ENCODE assay signal across 19 cellular contexts in genomic region chr20:4924032-4924431, GRCh38.
"Had no signal": no experiment of that assay in that cellular context is flagged by ENCODE, and none has a peak within 500 bp of the region (broad histone marks: within the 10 kb centered on the region; RNA-seq: fewer than 3 reads in every experiment).

No MANE protein-coding gene starts in this region.

- H3K4me1 Mint-ChIP-seq: activated naive CD8-positive, alpha-beta T cell treated with anti-CD3 and anti-CD28 coated beads for 36 hours had no signal

- H3K4me3 Mint-ChIP-seq: activated CD8-positive, alpha-beta memory T cell treated with anti-CD3 and anti-CD28 coated beads, Interleukin-2, amount 10 ng/mL, durations not matched to agents 7 days and 5 days; activated naive CD8-positive, alpha-beta T cell treated with anti-CD3 and anti-CD28 coated beads for 36 hours; nephron progenitor cell had no signal

- H3K4me3 ChIP-seq: right atrium auricular region, skin epidermis, stomach, testis, upper lobe of left lung had no signal

- ATAC-seq: activated CD8-positive, alpha-beta memory T cell treated with anti-CD3 and anti-CD28 coated beads, Interleukin-2, amount 10 ng/mL, durations not matched to agents 7 days and 5 days had no signal

- H3K9me3 ChIP-seq: right atrium auricular region, stomach, testis, upper lobe of left lung had no signal

- H3K36me3 ChIP-seq: brain microvascular endothelial cell, upper lobe of left lung had no signal

- H3K27ac Mint-ChIP-seq: activated CD8-positive, alpha-beta memory T cell treated with anti-CD3 and anti-CD28 coated beads, Interleukin-2, amount 10 ng/mL, durations not matched to agents 7 days and 5 days; activated naive CD8-positive, alpha-beta T cell treated with anti-CD3 and anti-CD28 coated beads for 36 hours; nephron progenitor cell; progenitor cell of endocrine pancreas had no signal

- H3K9me3 Mint-ChIP-seq: activated naive CD8-positive, alpha-beta T cell treated with anti-CD3 and anti-CD28 coated beads for 36 hours; nephron progenitor cell had no signal

- H3K36me3 Mint-ChIP-seq: activated CD8-positive, alpha-beta memory T cell treated with anti-CD3 and anti-CD28 coated beads, Interleukin-2, amount 10 ng/mL, durations not matched to agents 7 days and 5 days had no signal

- DNase-seq: activated CD4-positive, alpha-beta T cell treated with anti-CD3 and anti-CD28 coated beads, Interleukin-2, amount 50 U/mL, for 4 hours; activated CD4-positive, CD25-positive, alpha-beta regulatory T cell; activated CD8-positive, alpha-beta memory T cell treated with anti-CD3 and anti-CD28 coated beads, Interleukin-2, amount 10 ng/mL, durations not matched to agents 7 days and 5 days; activated effector memory CD4-positive, alpha-beta T cell treated with anti-CD3 and anti-CD28 coated beads, Interleukin-2, amount 50 U/mL, for 16 hours; activated naive CD8-positive, alpha-beta T cell treated with anti-CD3 and anti-CD28 coated beads for 36 hours; activated T-cell treated with anti-CD3 and anti-CD28 coated beads, Interleukin-2, amount 50 U/mL, for 1 hour; brain microvascular endothelial cell; effector CD8-positive, alpha-beta T cell; kidney glomerular epithelial cell; nephron progenitor cell; stimulated activated CD4-positive, alpha-beta T cell treated with anti-CD3 and anti-CD28 coated beads, Interleukin-15, amount 100 ng/mL, for 24 hours; stimulated activated CD4-positive, alpha-beta T cell treated with anti-CD3 and anti-CD28 coated beads, Interleukin-4, amount 100 ng/mL, for 24 hours; stomach; testis; upper lobe of left lung had no signal

- H3K27me3 Mint-ChIP-seq: activated CD8-positive, alpha-beta memory T cell treated with anti-CD3 and anti-CD28 coated beads, Interleukin-2, amount 10 ng/mL, durations not matched to agents 7 days and 5 days; activated naive CD8-positive, alpha-beta T cell treated with anti-CD3 and anti-CD28 coated beads for 36 hours; progenitor cell of endocrine pancreas had no signal

- H3K27me3 ChIP-seq: brain microvascular endothelial cell, right atrium auricular region, stomach, testis, upper lobe of left lung had no signal

- H3K27ac ChIP-seq: brain microvascular endothelial cell, epithelial cell of prostate, right atrium auricular region, skin epidermis, stomach, testis, upper lobe of left lung had no signal
